In the genomic region with DNA sequence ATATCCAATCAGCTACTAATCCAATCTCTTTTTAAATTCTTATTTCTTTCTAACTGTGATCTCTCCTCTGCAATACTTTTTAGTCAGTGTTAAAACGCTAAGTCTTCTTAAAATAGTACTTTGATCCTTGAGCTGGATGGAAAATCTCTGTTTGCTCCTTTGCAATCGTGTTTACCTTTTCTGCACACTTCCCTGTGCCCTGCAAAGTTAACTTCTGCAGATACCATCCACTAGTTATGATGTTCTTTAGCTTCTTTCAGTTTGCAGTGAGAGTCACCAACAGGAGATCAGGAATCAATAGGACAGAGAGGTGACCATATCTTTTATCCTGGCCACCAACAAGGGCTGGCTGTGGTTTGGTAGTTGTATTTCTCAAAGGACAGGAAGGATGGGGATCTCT, we compare ENCODE assay signal across 1 cellular context.
TF ChIP-seq lines count a peak whose summit lies in the region.

No MANE protein-coding gene starts in this region.

TF ChIP-seq in HepG2, 621 proteins besides CTCF, POLR2A, EP300 and RAD21 (continued from another document):
- 0 out of 2 replicates have a peak, but pooled peaks have one; percentile 18 for TF ChIP-seq AHDC1 (CRISPR knock-in tag; IDR thresholded peaks at IDR 0.05; ENCODE audit: borderline replicate concordance)
- 0 out of 2 replicates have a peak, but pooled peaks have one; percentile 12 for TF ChIP-seq ARID3A (IDR thresholded peaks at IDR 0.05; ENCODE audit: low read depth, low read length)
- 0 out of 2 replicates have a peak, but pooled peaks have one; percentile 17 for TF ChIP-seq GATAD2A (CRISPR knock-in tag; IDR thresholded peaks at IDR 0.05)
